In genomic region chr2:220987839-220988238, GRCh38 we compare ENCODE assay signal across 34 cellular contexts.
"Had no signal": no experiment of that assay in that cellular context is flagged by ENCODE, and none has a peak within 500 bp of the region (broad histone marks: within the 10 kb centered on the region; RNA-seq: fewer than 3 reads in every experiment).

No MANE protein-coding gene starts in this region.

- H3K36me3 ChIP-seq: MG63 had no signal

- H3K4me3 ChIP-seq: MG63 had no signal

- H3K9me3 ChIP-seq: MG63 had no signal

- DNase-seq: Karpas-422, Kasumi-1, MG63, MM.1S, MV-4-11, NCI-H1048, NCI-H1092, NCI-H1092 treated with DMSO at 0.1 percent for 48 hours, NCI-H1105, NCI-H1105 treated with DMSO at 0.1 percent for 48 hours, NCI-H1417, NCI-H1417 treated with DMSO at 0.1 percent for 48 hours, NCI-H1436, NCI-H1436 treated with DMSO at 0.1 percent for 48 hours, NCI-H146, NCI-H1694, NCI-H1694 treated with DMSO at 0.1 percent for 48 hours, NCI-H187, NCI-H187 treated with DMSO at 0.1 percent for 48 hours, NCI-H1930, NCI-H2029, NCI-H2029 treated with DMSO at 0.1 percent for 48 hours, NCI-H2081, NCI-H2081 treated with DMSO at 0.1 percent for 48 hours, NCI-H2107, NCI-H2171, NCI-H2171 treated with DMSO at 0.1 percent for 48 hours, NCI-H2227 treated with DMSO at 0.1 percent for 48 hours, NCI-H226, NCI-H345, NCI-H446, NCI-H446 treated with DMSO at 0.1 percent for 48 hours, NCI-H510A, NCI-H510A treated with DMSO at 0.1 percent for 48 hours had no signal
